In the genomic region with DNA sequence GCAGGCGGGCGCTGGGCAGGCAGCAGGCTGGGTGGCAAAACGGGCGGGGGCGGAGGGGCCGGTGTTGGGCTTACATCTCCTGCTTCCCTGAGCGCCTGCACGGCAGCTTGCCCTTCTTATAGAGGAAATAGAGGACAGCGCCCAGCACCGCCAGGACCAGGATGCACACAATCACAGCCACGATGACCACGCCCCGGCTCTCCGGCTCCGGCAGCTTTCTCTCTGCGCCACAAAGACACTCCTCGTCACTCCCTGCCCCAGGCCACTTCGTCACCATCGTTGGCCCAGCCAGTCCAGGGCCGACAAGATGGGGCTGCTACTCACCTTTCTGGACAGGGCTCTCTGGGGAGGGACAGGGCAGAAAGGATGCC, we compare ENCODE assay signal across 1 cellular context.
TF ChIP-seq lines count a peak whose summit lies in the region.

No MANE protein-coding gene starts in this region.

TF ChIP-seq in endothelial cell of umbilical vein, 7 proteins besides CTCF, POLR2A, EP300 and RAD21:
- TF ChIP-seq GATA2 (IDR thresholded peaks at IDR 0.05; ENCODE audit: insufficient read depth, insufficient read length, low read depth, low read length) (no peak), JUN (IDR thresholded peaks at IDR 0.05; ENCODE audit: borderline replicate concordance, insufficient read depth, insufficient read length, low read depth) (no peak)
